Comparison of ENCODE assay signal across 36 cellular contexts in genomic region chr6:37589198-37589597, GRCh38.
"Had no signal": no experiment of that assay in that cellular context is flagged by ENCODE, and none has a peak within 500 bp of the region (broad histone marks: within the 10 kb centered on the region; RNA-seq: fewer than 3 reads in every experiment).

No MANE protein-coding gene starts in this region.

- H3K9me3 ChIP-seq: ascending aorta had no signal

- H3K4me3 ChIP-seq: ascending aorta, cardiac muscle cell had no signal

- H3K27ac Mint-ChIP-seq: activated B cell treated with CpG ODN at 0.5 μM for 24 hours; activated CD4-positive, alpha-beta memory T cell treated with anti-CD3 and anti-CD28 coated beads for 36 hours; activated CD4-positive, alpha-beta T cell treated with anti-CD3 and anti-CD28 coated beads, Interleukin-2, amount 10 ng/mL, durations not matched to agents 24 days and 14 days; activated CD8-positive, alpha-beta T cell treated with anti-CD3 and anti-CD28 coated beads for 36 hours; activated naive CD4-positive, alpha-beta T cell treated with anti-CD3 and anti-CD28 coated beads for 36 hours; activated naive CD4-positive, alpha-beta T cell treated with anti-CD3 and anti-CD28 coated beads, Interleukin-2, amount 50 U/mL, for 24 hours; activated naive CD8-positive, alpha-beta T cell; activated naive CD8-positive, alpha-beta T cell treated with anti-CD3 and anti-CD28 coated beads, Interleukin-2, amount 10 ng/mL, durations not matched to agents 7 days and 5 days; activated naive CD8-positive, alpha-beta T cell treated with anti-CD3 and anti-CD28 coated beads, Interleukin-2, amount 50 U/mL, for 24 hours; activated T-cell treated with anti-CD3 and anti-CD28 coated beads, Interleukin-2, amount 50 U/mL, for 72 hours; activated T-helper 1 cell treated with anti-CD3 and anti-CD28 coated beads, Interleukin-12 subunit alpha, Interleukin-12 subunit beta, Interleukin-2, Interleukin-4 antibody, amounts not matched to agents 30 ng/mL and 10 ng/mL and 1 ng/mL, durations not matched to agents 14 hours and 24 hours and 36 hours; activated T-helper 17 cell treated with anti-CD3 and anti-CD28 coated beads, Interleukin-2, amount 50 U/mL, for 72 hours; brain; T-helper 1 cell treated with Interleukin-12 subunit alpha and Interleukin-12 subunit beta and Interleukin-4 antibody, amounts not matched to agents 30 μg/mL and 1 μg/mL, for 36 hours; T-helper 2 cell treated with Interferon-gamma antibody and Interleukin-4, amounts not matched to agents 5 μg/mL and 100 μg/mL, for 36 hours had no signal

- H3K27me3 Mint-ChIP-seq: activated CD4-positive, alpha-beta memory T cell treated with anti-CD3 and anti-CD28 coated beads for 36 hours; activated CD8-positive, alpha-beta T cell treated with anti-CD3 and anti-CD28 coated beads for 36 hours; activated naive CD8-positive, alpha-beta T cell; activated naive CD8-positive, alpha-beta T cell treated with anti-CD3 and anti-CD28 coated beads, Interleukin-2, amount 10 ng/mL, durations not matched to agents 7 days and 5 days; activated naive CD8-positive, alpha-beta T cell treated with anti-CD3 and anti-CD28 coated beads, Interleukin-2, amount 50 U/mL, for 24 hours; activated T-helper 17 cell treated with anti-CD3 and anti-CD28 coated beads, Interleukin-2, amount 50 U/mL, for 72 hours; central memory CD8-positive, alpha-beta T cell had no signal

- H3K4me1 ChIP-seq: ascending aorta had no signal

- ATAC-seq: activated CD8-positive, alpha-beta T cell treated with anti-CD3 and anti-CD28 coated beads for 36 hours; activated naive CD8-positive, alpha-beta T cell treated with anti-CD3 and anti-CD28 coated beads, Interleukin-2, amount 50 U/mL, for 24 hours; activated T-cell treated with anti-CD3 and anti-CD28 coated beads, Interleukin-2, amount 50 U/mL, for 4 hours; activated T-cell treated with anti-CD3 and anti-CD28 coated beads, Interleukin-2, amount 50 U/mL, for 72 hours; activated T-helper 17 cell treated with anti-CD3 and anti-CD28 coated beads, Interleukin-2, amount 50 U/mL, for 72 hours had no signal

- H3K36me3 Mint-ChIP-seq: activated CD4-positive, alpha-beta memory T cell treated with anti-CD3 and anti-CD28 coated beads for 36 hours; activated naive CD4-positive, alpha-beta T cell treated with anti-CD3 and anti-CD28 coated beads, Interleukin-2, amount 50 U/mL, for 24 hours; activated naive CD8-positive, alpha-beta T cell; activated naive CD8-positive, alpha-beta T cell treated with anti-CD3 and anti-CD28 coated beads, Interleukin-2, amount 10 ng/mL, durations not matched to agents 7 days and 5 days; brain had no signal

- H3K4me1 Mint-ChIP-seq: activated CD4-positive, alpha-beta T cell treated with anti-CD3 and anti-CD28 coated beads, Interleukin-2, amount 10 ng/mL, durations not matched to agents 24 days and 14 days; activated naive CD4-positive, alpha-beta T cell treated with anti-CD3 and anti-CD28 coated beads, Interleukin-2, amount 50 U/mL, for 24 hours; activated naive CD8-positive, alpha-beta T cell treated with anti-CD3 and anti-CD28 coated beads, Interleukin-2, amount 10 ng/mL, durations not matched to agents 7 days and 5 days; activated naive CD8-positive, alpha-beta T cell treated with anti-CD3 and anti-CD28 coated beads, Interleukin-2, amount 50 U/mL, for 24 hours; activated T-helper 17 cell treated with anti-CD3 and anti-CD28 coated beads, Interleukin-2, amount 50 U/mL, for 72 hours; central memory CD8-positive, alpha-beta T cell had no signal

- DNase-seq: activated B cell treated with CpG ODN at 0.5 μM for 24 hours; activated CD4-positive, alpha-beta memory T cell treated with anti-CD3 and anti-CD28 coated beads for 36 hours; activated CD4-positive, alpha-beta T cell treated with anti-CD3 and anti-CD28 coated beads for 4 hours; activated CD4-positive, alpha-beta T cell treated with anti-CD3 and anti-CD28 coated beads, Interleukin-2, amount 10 ng/mL, durations not matched to agents 24 days and 14 days; activated CD4-positive, alpha-beta T cell treated with anti-CD3 and anti-CD28 coated beads, Interleukin-2, amount 50 U/mL, for 1 hour; activated CD4-positive, alpha-beta T cell treated with anti-CD3 and anti-CD28 coated beads, Interleukin-2, amount 50 U/mL, for 4 hours; activated CD4-positive, CD25-positive, alpha-beta regulatory T cell treated with anti-CD3 and anti-CD28 coated beads, Interleukin-2, amount 50 U/mL, for 72 hours; activated CD8-positive, alpha-beta memory T cell treated with anti-CD3 and anti-CD28 coated beads, Interleukin-2, amount 50 U/mL, for 4 hours; activated CD8-positive, alpha-beta T cell treated with anti-CD3 and anti-CD28 coated beads for 36 hours; activated effector memory CD4-positive, alpha-beta T cell treated with anti-CD3 and anti-CD28 coated beads, Interleukin-2, amount 50 U/mL, for 16 hours; activated gamma-delta T cell treated with Interleukin-2 at 50 U/mL for 16 hours; activated naive CD4-positive, alpha-beta T cell; activated naive CD4-positive, alpha-beta T cell treated with anti-CD3 and anti-CD28 coated beads for 36 hours; activated naive CD8-positive, alpha-beta T cell treated with anti-CD3 and anti-CD28 coated beads, Interleukin-2, amount 10 ng/mL, durations not matched to agents 7 days and 5 days; activated naive CD8-positive, alpha-beta T cell treated with anti-CD3 and anti-CD28 coated beads, Interleukin-2, amount 50 U/mL, for 24 hours; activated T-cell treated with anti-CD3 and anti-CD28 coated beads for 4 hours; activated T-cell treated with anti-CD3 and anti-CD28 coated beads, Interleukin-2, amount 50 U/mL, for 1 hour; activated T-cell treated with anti-CD3 and anti-CD28 coated beads, Interleukin-2, amount 50 U/mL, for 4 hours; activated T-cell treated with anti-CD3 and anti-CD28 coated beads, Interleukin-2, amount 50 U/mL, for 72 hours; anterior cingulate cortex; cerebellar nuclear complex; T-helper 2 cell; T-helper 9 cell had no signal

- H3K36me3 ChIP-seq: ascending aorta, cardiac muscle cell had no signal

- H3K27ac ChIP-seq: ascending aorta, cardiac muscle cell, VCaP had no signal

- FAIRE-seq: bronchial epithelial cell, TTC549 had no signal

- H3K9me3 Mint-ChIP-seq: activated B cell treated with CpG ODN at 0.5 μM for 24 hours; activated CD4-positive, alpha-beta memory T cell treated with anti-CD3 and anti-CD28 coated beads for 36 hours; activated CD4-positive, alpha-beta T cell treated with anti-CD3 and anti-CD28 coated beads, Interleukin-2, amount 10 ng/mL, durations not matched to agents 24 days and 14 days; activated CD8-positive, alpha-beta T cell treated with anti-CD3 and anti-CD28 coated beads for 36 hours; activated naive CD4-positive, alpha-beta T cell treated with anti-CD3 and anti-CD28 coated beads for 36 hours; activated naive CD4-positive, alpha-beta T cell treated with anti-CD3 and anti-CD28 coated beads, Interleukin-2, amount 50 U/mL, for 24 hours; activated naive CD8-positive, alpha-beta T cell treated with anti-CD3 and anti-CD28 coated beads, Interleukin-2, amount 10 ng/mL, durations not matched to agents 7 days and 5 days; activated naive CD8-positive, alpha-beta T cell treated with anti-CD3 and anti-CD28 coated beads, Interleukin-2, amount 50 U/mL, for 24 hours; activated T-cell treated with anti-CD3 and anti-CD28 coated beads, Interleukin-2, amount 50 U/mL, for 4 hours; activated T-cell treated with anti-CD3 and anti-CD28 coated beads, Interleukin-2, amount 50 U/mL, for 72 hours; activated T-helper 1 cell treated with anti-CD3 and anti-CD28 coated beads, Interleukin-12 subunit alpha, Interleukin-12 subunit beta, Interleukin-2, Interleukin-4 antibody, amounts not matched to agents 30 ng/mL and 10 ng/mL and 1 ng/mL, durations not matched to agents 14 hours and 24 hours and 36 hours; activated T-helper 17 cell treated with anti-CD3 and anti-CD28 coated beads, Interleukin-2, amount 50 U/mL, for 72 hours; central memory CD8-positive, alpha-beta T cell; T-helper 1 cell treated with Interleukin-12 subunit alpha and Interleukin-12 subunit beta and Interleukin-4 antibody, amounts not matched to agents 30 μg/mL and 1 μg/mL, for 36 hours; T-helper 2 cell treated with Interferon-gamma antibody and Interleukin-4, amounts not matched to agents 5 μg/mL and 100 μg/mL, for 36 hours had no signal

- H3K4me3 Mint-ChIP-seq: activated B cell treated with CpG ODN at 0.5 μM for 24 hours; activated CD4-positive, alpha-beta memory T cell treated with anti-CD3 and anti-CD28 coated beads for 36 hours; activated CD4-positive, alpha-beta T cell treated with anti-CD3 and anti-CD28 coated beads, Interleukin-2, amount 10 ng/mL, durations not matched to agents 24 days and 14 days; activated CD8-positive, alpha-beta T cell treated with anti-CD3 and anti-CD28 coated beads for 36 hours; activated naive CD4-positive, alpha-beta T cell treated with anti-CD3 and anti-CD28 coated beads for 36 hours; activated naive CD4-positive, alpha-beta T cell treated with anti-CD3 and anti-CD28 coated beads, Interleukin-2, amount 50 U/mL, for 24 hours; activated naive CD8-positive, alpha-beta T cell; activated naive CD8-positive, alpha-beta T cell treated with anti-CD3 and anti-CD28 coated beads, Interleukin-2, amount 10 ng/mL, durations not matched to agents 7 days and 5 days; activated naive CD8-positive, alpha-beta T cell treated with anti-CD3 and anti-CD28 coated beads, Interleukin-2, amount 50 U/mL, for 24 hours; activated T-cell treated with anti-CD3 and anti-CD28 coated beads, Interleukin-2, amount 50 U/mL, for 4 hours; activated T-cell treated with anti-CD3 and anti-CD28 coated beads, Interleukin-2, amount 50 U/mL, for 72 hours; activated T-helper 1 cell treated with anti-CD3 and anti-CD28 coated beads, Interleukin-12 subunit alpha, Interleukin-12 subunit beta, Interleukin-2, Interleukin-4 antibody, amounts not matched to agents 30 ng/mL and 10 ng/mL and 1 ng/mL, durations not matched to agents 14 hours and 24 hours and 36 hours; activated T-helper 17 cell treated with anti-CD3 and anti-CD28 coated beads, Interleukin-2, amount 50 U/mL, for 72 hours; brain; central memory CD8-positive, alpha-beta T cell; T-helper 1 cell treated with Interleukin-12 subunit alpha and Interleukin-12 subunit beta and Interleukin-4 antibody, amounts not matched to agents 30 μg/mL and 1 μg/mL, for 36 hours; T-helper 2 cell treated with Interferon-gamma antibody and Interleukin-4, amounts not matched to agents 5 μg/mL and 100 μg/mL, for 36 hours had no signal

- H3K27me3 ChIP-seq: ascending aorta, cardiac muscle cell had no signal
